In the genomic region with DNA sequence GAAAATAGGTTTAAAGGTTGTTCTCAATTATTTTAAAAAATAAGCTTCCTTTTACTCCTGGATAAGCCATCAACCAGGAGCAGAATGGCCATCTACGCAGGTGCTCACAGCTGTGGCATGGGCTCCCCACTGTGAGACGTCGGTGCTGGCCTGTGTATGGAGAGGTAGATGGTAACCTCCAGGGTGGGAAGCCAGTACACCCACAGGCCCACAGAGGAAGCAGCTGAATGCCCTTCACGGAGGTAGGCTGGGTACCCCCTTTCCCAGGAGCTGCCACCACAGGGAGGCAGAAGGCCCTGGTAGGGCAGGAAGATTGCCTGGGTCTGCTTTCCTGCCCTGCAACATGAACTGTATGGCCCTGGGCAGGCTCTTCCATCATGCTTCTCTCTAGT, we compare ENCODE assay signal across 1 cellular context.
A peak's percentile ranks its signal among the peaks of the same experiment; 100 is the strongest.
TF ChIP-seq lines count a peak whose summit lies in the region.
"Not testable (repeated sequence)": the region's sequence is repeated elsewhere in the genome, so short reads cannot be mapped to it uniquely, and the experiment has no call there.

No MANE protein-coding gene starts in this region.

TF ChIP-seq in K562, 482 proteins besides CTCF, POLR2A, EP300 and RAD21:
- TF ChIP-seq ATF1 (CRISPR knock-in tag; IDR thresholded peaks at IDR 0.05): not testable (repeated sequence)
- 0 out of 2 replicates have a peak, but pooled peaks have one; percentile 1 for TF ChIP-seq ATF1 (tag; IDR thresholded peaks at IDR 0.05)
TF ChIP-seq in K562: peak in this region for 1; not testable (repeated sequence) for 481.
